Comparison of ENCODE assay signal across 15 cellular contexts in the genomic region with DNA sequence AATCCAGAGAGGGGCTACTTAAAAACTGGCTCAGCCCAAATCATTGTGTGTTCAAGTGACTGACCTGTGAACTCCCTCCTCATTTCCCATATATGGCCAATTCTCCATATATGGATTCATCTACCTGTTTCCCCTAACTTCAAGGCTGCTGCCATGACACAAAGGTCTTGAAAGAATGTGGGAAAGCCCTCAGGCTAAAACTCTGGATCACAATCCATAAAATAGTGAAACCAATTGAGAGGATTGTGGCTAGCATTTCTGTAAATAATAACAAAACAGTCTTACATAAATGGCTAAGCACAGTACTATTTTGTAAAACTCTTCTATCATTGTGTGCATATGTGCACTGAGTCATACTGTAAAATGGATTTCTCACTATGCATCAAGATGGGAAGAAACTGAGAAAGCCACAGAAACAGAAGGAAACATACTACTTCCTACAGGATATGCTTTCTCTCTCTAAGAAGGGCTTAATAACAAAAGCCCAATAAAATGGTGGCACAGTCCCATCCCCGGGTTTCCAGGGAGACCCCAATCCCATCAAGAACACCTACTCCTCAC.
A peak's percentile ranks its signal among the peaks of the same experiment; 100 is the strongest.
DNase-seq lines count a peak whose midpoint lies in the region; ATAC-seq, FAIRE-seq and TF ChIP-seq lines count a peak whose summit lies in the region.
"Had no signal": no experiment of that assay in that cellular context is flagged by ENCODE, and none has a peak within 500 bp of the region (broad histone marks: within the 10 kb centered on the region; RNA-seq: fewer than 3 reads in every experiment).

No MANE protein-coding gene starts in this region.

- no peak for FAIRE-seq in GM12878 (lab: Jason Lieb, UNC)

- in situ Hi-C loops in GM12878 (cut with MboI), result no loop called here

- WGBS in GM12878 (ENCODE audit: insufficient coverage, insufficient replicate concordance, low lambda C conversion rate, missing lambda C conversion rate), result 0% methylated on average over 1 of the region's 1 CpG
- 23 to 48% methylated on average over 1 of the region's 1 CpG for WGBS in lung, 2 donors
- WGBS in adrenal gland, 4 donors, result 38 to 75% (median 70%) methylated on average over 1 of the region's 1 CpG

- H4K20me1 ChIP-seq in GM12878 (ENCODE audit: control insufficient read depth, insufficient read depth), result no peaks in the 10 kb centered on the region

- no TSS peak for BruUV-seq in GM12878 (replicated peaks; lab: Mats Ljungman, UMichigan)

- H3K4me3 ChIP-seq in CD4-positive, CD25-positive, alpha-beta regulatory T cell (ENCODE audit: low read depth, low read length), result peak overlapping the region; percentile 60
- H3K4me3 ChIP-seq in HEK293 (ENCODE audit: low read depth, low read length) (no peak overlapping the region), GM12878 (no peak overlapping the region), lung (no peak overlapping the region), adrenal gland (no peak overlapping the region)

- peak overlapping the region; percentile 30 for H3K27ac ChIP-seq in CD4-positive, CD25-positive, alpha-beta regulatory T cell (ENCODE audit: insufficient read depth, low read length, poor library complexity, severe bottlenecking)
- H3K27ac ChIP-seq in HEK293 (ENCODE audit: extremely low read depth, low read depth, low read length), result no peak overlapping the region
- no peak overlapping the region for H3K27ac ChIP-seq in GM12878 (ENCODE audit: control insufficient read depth, insufficient read depth)
- H3K27ac ChIP-seq in lung (ENCODE audit: low read depth in 1 of 2, low read length in 1 of 2), result peak overlapping the region; percentile 22 to 33
- peak overlapping the region in 1 of 5 donors; percentile 13 for H3K27ac ChIP-seq in adrenal gland

- no peak for TF ChIP-seq CTCF in HEK293 (tag by site-specific recombination; IDR thresholded peaks at IDR 0.05)
- no peak for TF ChIP-seq CTCF in GM12878 (IDR thresholded peaks at IDR 0.05 in 2 of 3, conservative IDR thresholded peaks at IDR 0.05 in 1 of 3; ENCODE audit: control insufficient read depth in 2 of 3, extremely low read depth in 1 of 3, insufficient read depth in 1 of 3, low read depth in 3 of 3, low read length in 3 of 3)
- TF ChIP-seq CTCF in lung (IDR thresholded peaks at IDR 0.05; ENCODE audit: control extremely low read depth, extremely low read depth), result no peak
- TF ChIP-seq CTCF in adrenal gland (IDR thresholded peaks at IDR 0.05), result no peak

- SMC1A ChIA-PET in GM12878 (lab: Charles Lee; ENCODE audit: uncharacterized antibody, unreplicated experiment), result no interaction called here

- TF ChIP-seq RAD21 in GM12878 (IDR thresholded peaks at IDR 0.05; ENCODE audit: insufficient read depth, low read depth, low read length), result no peak

- H3K79me2 ChIP-seq in GM12878 (ENCODE audit: control insufficient read depth, insufficient read depth, low read length), result peaks cover 31% of the 10 kb centered on the region

- TF ChIP-seq EP300 in GM12878 (IDR thresholded peaks at IDR 0.05; ENCODE audit: borderline replicate concordance in 1 of 2, control insufficient read depth in 1 of 2, low read depth in 2 of 2, low read length in 2 of 2), result no peak

- no peaks in the 10 kb centered on the region for H3K27me3 ChIP-seq in CD4-positive, CD25-positive, alpha-beta regulatory T cell (ENCODE audit: control insufficient read depth, insufficient read depth, low read length)
- H3K27me3 ChIP-seq in GM12878 (replicated peaks in 1 of 2; ENCODE audit: control insufficient read depth in 2 of 2, insufficient read depth in 2 of 2, low read length in 1 of 2) (no peaks in the 10 kb centered on the region), lung (ENCODE audit: control insufficient read depth, insufficient read depth) (no peaks in the 10 kb centered on the region), adrenal gland (no peaks in the 10 kb centered on the region)

- H2AFZ ChIP-seq in GM12878 (ENCODE audit: control insufficient read depth, low read depth, low read length), result no peak overlapping the region

- H3K9me3 ChIP-seq in CD4-positive, CD25-positive, alpha-beta regulatory T cell (ENCODE audit: control insufficient read depth in 2 of 2, low read length in 2 of 2), result peaks cover 5 to 8% of the 10 kb centered on the region in 2 experiments
- H3K9me3 ChIP-seq in HEK293 (ENCODE audit: control insufficient read depth, insufficient read depth, low read depth, low read length) (no peaks in the 10 kb centered on the region), GM12878 (replicated peaks; ENCODE audit: control insufficient read depth, insufficient read depth, low read length) (peaks cover 13% of the 10 kb centered on the region; the same call in 2 of the 3 replicates), lung (ENCODE audit: control insufficient read depth in 2 of 2, insufficient read depth in 1 of 2, low read length in 1 of 2) (peaks cover 0 to 4% of the 10 kb centered on the region in 2 donors), adrenal gland (replicated peaks in 1 of 3) (peaks cover 0 to 8% (median 0%) of the 10 kb centered on the region in 3 donors)

- peak overlapping the region; percentile 8 to 67 (median 44) for H3K4me3 Mint-ChIP-seq in CD4-positive, CD25-positive, alpha-beta regulatory T cell
- H3K4me3 Mint-ChIP-seq: CD14-positive monocyte had no signal

- intact Hi-C loops in GM12878 (cut with micrococcal nuclease; ENCODE audit: unreplicated experiment) (loop anchor here (5.0 kb wide), 1 partner anchor 139 kb away; no protein-coding TSS in a partner anchor), adrenal gland (cut with DNase I) (no loop called here)

- H3K4me1 ChIP-seq in CD4-positive, CD25-positive, alpha-beta regulatory T cell (ENCODE audit: control insufficient read depth, insufficient read depth, low read length, poor library complexity, severe bottlenecking), result peaks cover 72% of the 10 kb centered on the region
- H3K4me1 ChIP-seq in HEK293 (ENCODE audit: control insufficient read depth, insufficient read depth, low read length) (peaks cover 8% of the 10 kb centered on the region), GM12878 (ENCODE audit: control insufficient read depth, insufficient read depth, low read length) (peaks cover 36% of the 10 kb centered on the region), lung (ENCODE audit: control insufficient read depth in 2 of 2, insufficient read depth in 2 of 2, low read length in 2 of 2) (peaks cover 12 to 57% of the 10 kb centered on the region in 2 donors), adrenal gland (replicated peaks in 1 of 2) (peaks cover 31 to 52% of the 10 kb centered on the region in 2 donors)

- DNase-seq in CD4-positive, CD25-positive, alpha-beta regulatory T cell, result no peak
- DNase-seq in GM12878 (ENCODE audit: low read depth, low spot score) (no peak), lung (ENCODE audit: low spot score) (no peak), D341Med (ENCODE audit: low spot score) (no peak), adrenal gland (no peak), NCI-H2171 (lab: John Stamatoyannopoulos, UW) (no peak), SK-N-DZ (ENCODE audit: low spot score) (no peak)
- DNase-seq: activated CD8-positive, alpha-beta memory T cell treated with anti-CD3 and anti-CD28 coated beads, Interleukin-2, amount 50 U/mL, for 48 hours; left ventricle myocardium superior; stimulated activated CD4-positive, alpha-beta T cell treated with anti-CD3 and anti-CD28 coated beads, Interleukin-1b, Interleukin-23, amount 100 ng/mL, for 48 hours; stimulated activated naive CD4-positive, alpha-beta T cell had no signal

- ATAC-seq in CD4-positive, CD25-positive, alpha-beta regulatory T cell (ENCODE audit: low read depth in 2 of 2), result no peak
- no peak for ATAC-seq in GM12878
- no peak for ATAC-seq in lung (ENCODE audit: insufficient read depth, low FRiP score)
- ATAC-seq: HCT116, Panc1 had no signal

- POLR2A ChIA-PET in HEK293 (lab: Yijun Ruan, JAX) (no interaction called here), GM12878 (lab: Charles Lee) (interaction anchor here (0.5 to 1.1 kb wide), 2 partner anchors 10 to 52 kb away, joined by 3 to 6 read pairs; no protein-coding TSS in a partner anchor)

- H3K36me3 Mint-ChIP-seq in CD4-positive, CD25-positive, alpha-beta regulatory T cell, result peaks cover 15% of the 10 kb centered on the region

- no peaks in the 10 kb centered on the region for H3K27me3 Mint-ChIP-seq in CD4-positive, CD25-positive, alpha-beta regulatory T cell

- H3K9ac ChIP-seq in GM12878 (ENCODE audit: control insufficient read depth, insufficient read depth, low read length), result no peak overlapping the region

- peak overlapping the region in 1 of 3 donors; percentile 59 for H3K27ac Mint-ChIP-seq in CD4-positive, CD25-positive, alpha-beta regulatory T cell

- TF ChIP-seq POLR2A in GM12878 (IDR thresholded peaks at IDR 0.05; ENCODE audit: low read depth, low read length) (no peak), adrenal gland (IDR thresholded peaks at IDR 0.05) (no peak)

- H3K4me1 Mint-ChIP-seq in CD4-positive, CD25-positive, alpha-beta regulatory T cell, result peaks cover 61 to 95% (median 85%) of the 10 kb centered on the region in 4 donors

- RAD21 ChIA-PET in GM12878 (lab: Charles Lee; ENCODE audit: unreplicated experiment), result no interaction called here

- CTCF ChIA-PET in HEK293 (lab: Yijun Ruan, JAX), result no interaction called here
- CTCF ChIA-PET in GM12878 (lab: Yijun Ruan, JAX), result interaction anchor here (0.7 kb wide), 1 partner anchor 424 kb away, joined by 3 read pairs; no protein-coding TSS in a partner anchor

- H3K9me3 Mint-ChIP-seq in CD4-positive, CD25-positive, alpha-beta regulatory T cell, result peaks cover 0 to 9% (median 6%) of the 10 kb centered on the region in 7 donors

- H3K36me3 ChIP-seq in CD4-positive, CD25-positive, alpha-beta regulatory T cell (ENCODE audit: control insufficient read depth, insufficient read depth, low read length), result no peaks in the 10 kb centered on the region
- H3K36me3 ChIP-seq in HEK293 (ENCODE audit: control insufficient read depth in 2 of 2, insufficient read depth in 1 of 2, low read length in 2 of 2), result no peaks in the 10 kb centered on the region
- H3K36me3 ChIP-seq in GM12878 (ENCODE audit: control insufficient read depth in 2 of 2, insufficient read depth in 2 of 2, low read length in 1 of 2), result no peaks in the 10 kb centered on the region
- H3K36me3 ChIP-seq in lung (ENCODE audit: control insufficient read depth in 2 of 2, insufficient read depth in 2 of 2, low read length in 2 of 2), result no peaks in the 10 kb centered on the region
- no peaks in the 10 kb centered on the region for H3K36me3 ChIP-seq in adrenal gland (replicated peaks in 1 of 2)

- H3K4me2 ChIP-seq in GM12878 (ENCODE audit: control insufficient read depth, insufficient read depth), result no peak overlapping the region

TF ChIP-seq in GM12878, 131 proteins besides CTCF, POLR2A, EP300 and RAD21 (continues in another document):
- no peak for TF ChIP-seq SMAD5 (IDR thresholded peaks at IDR 0.05; ENCODE audit: low read depth)
- peak in 1 of 2 experiments; percentile 77; a peak in 1 of 4 replicates for TF ChIP-seq SRF (IDR thresholded peaks at IDR 0.05; ENCODE audit: low read depth in 2 of 2, low read length in 2 of 2)
- no peak for TF ChIP-seq CHD4 (IDR thresholded peaks at IDR 0.05)
- TF ChIP-seq HDGF (IDR thresholded peaks at IDR 0.05), result no peak
- peak; percentile 32; the same call in 1 of the 2 replicates for TF ChIP-seq NFIC (IDR thresholded peaks at IDR 0.05; ENCODE audit: low read depth, low read length)
- TF ChIP-seq RUNX3 (IDR thresholded peaks at IDR 0.05; ENCODE audit: low read length), result peak; percentile 40; the same call in 1 of the 2 replicates
- TF ChIP-seq IKZF2 (IDR thresholded peaks at IDR 0.05), result peak; percentile 26 to 37; a peak in 2 of 4 replicates

Comparison
In these comparisons a context has a peak if more than half of its experiments do, and no peak if none do; other contexts are left out.
1. H3K27ac ChIP-seq: peak in CD4-positive, CD25-positive, alpha-beta regulatory T cell (single experiment) and lung (2 of 2); none in HEK293 (single experiment) and GM12878 (single experiment).